In the genomic region with DNA sequence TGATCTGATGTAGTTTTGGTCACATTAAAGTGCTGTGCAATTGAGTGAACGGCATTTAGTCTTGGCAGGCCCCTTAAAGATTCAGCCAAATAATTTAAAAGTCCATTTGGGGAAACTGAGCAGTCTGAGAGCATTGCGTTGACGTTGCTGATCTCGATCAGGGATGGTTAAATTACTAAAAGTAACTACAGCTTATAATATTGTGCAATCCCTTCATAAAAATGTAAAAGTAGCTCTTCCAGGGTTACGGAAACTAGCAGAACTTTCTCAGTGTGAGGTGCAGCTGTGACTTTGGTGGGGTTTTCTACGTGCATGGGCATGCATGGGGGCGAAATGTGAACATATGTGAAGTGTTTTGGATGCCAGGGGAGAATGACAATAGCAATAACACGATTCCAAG, we compare ENCODE assay signal across 36 cellular contexts.
"Had no signal": no experiment of that assay in that cellular context is flagged by ENCODE, and none has a peak within 500 bp of the region (broad histone marks: within the 10 kb centered on the region; RNA-seq: fewer than 3 reads in every experiment).

No MANE protein-coding gene starts in this region.

- DNase-seq: activated CD4-positive, alpha-beta memory T cell treated with anti-CD3 and anti-CD28 coated beads, Interleukin-2, amount 10 ng/mL, durations not matched to agents 7 days and 5 days; activated CD4-positive, alpha-beta T cell treated with anti-CD3 and anti-CD28 coated beads for 1 hour; activated CD4-positive, alpha-beta T cell treated with anti-CD3 and anti-CD28 coated beads for 36 hours; activated CD4-positive, alpha-beta T cell treated with anti-CD3 and anti-CD28 coated beads for 48 hours; activated CD4-positive, alpha-beta T cell treated with anti-CD3 and anti-CD28 coated beads, Interleukin-2, amount 10 ng/mL, durations not matched to agents 7 days and 5 days; activated CD4-positive, alpha-beta T cell treated with anti-CD3 and anti-CD28 coated beads, Interleukin-2, amount 50 U/mL, for 48 hours; activated CD4-positive, CD25-positive, alpha-beta regulatory T cell; activated CD8-positive, alpha-beta memory T cell treated with anti-CD3 and anti-CD28 coated beads, Interleukin-2, amount 50 U/mL, for 4 hours; activated effector memory CD4-positive, alpha-beta T cell treated with anti-CD3 and anti-CD28 coated beads, Interleukin-2, amount 50 U/mL, for 16 hours; activated gamma-delta T cell treated with Interleukin-2 at 50 U/mL for 16 hours; activated naive CD4-positive, alpha-beta T cell; activated naive CD4-positive, alpha-beta T cell treated with anti-CD3 and anti-CD28 coated beads for 36 hours; activated naive CD4-positive, alpha-beta T cell treated with anti-CD3 and anti-CD28 coated beads, Interleukin-2, amount 50 U/mL, for 16 hours; activated naive CD8-positive, alpha-beta T cell treated with anti-CD3 and anti-CD28 coated beads for 36 hours; activated T-cell treated with anti-CD3 and anti-CD28 coated beads for 4 hours; activated T-cell treated with anti-CD3 and anti-CD28 coated beads, Interleukin-2, amount 50 U/mL, for 1 hour; activated T-cell treated with anti-CD3 and anti-CD28 coated beads, Interleukin-2, amount 50 U/mL, for 4 hours; activated T-cell treated with anti-CD3 and anti-CD28 coated beads, Interleukin-2, amount 50 U/mL, for 72 hours; adrenal gland; amniotic stem cell; aorta; brain microvascular endothelial cell; central memory CD4-positive, alpha-beta T cell; T-helper 1 cell; T-helper 2 cell; T-helper 9 cell; WERI-Rb-1 had no signal

- H3K27me3 ChIP-seq: adrenal gland, body of pancreas, brain microvascular endothelial cell, breast epithelium had no signal

- H3K4me3 ChIP-seq: adrenal gland, body of pancreas, breast epithelium had no signal

- H3K4me1 Mint-ChIP-seq: activated CD4-positive, alpha-beta memory T cell treated with anti-CD3 and anti-CD28 coated beads, Interleukin-2, amount 10 ng/mL, durations not matched to agents 7 days and 5 days; activated CD4-positive, alpha-beta T cell treated with anti-CD3 and anti-CD28 coated beads for 36 hours; activated CD4-positive, alpha-beta T cell treated with anti-CD3 and anti-CD28 coated beads, Interleukin-2, amount 10 ng/mL, durations not matched to agents 7 days and 5 days; activated naive CD8-positive, alpha-beta T cell treated with anti-CD3 and anti-CD28 coated beads for 36 hours; activated T-helper 17 cell treated with anti-CD3 and anti-CD28 coated beads, Interleukin-2, amount 50 U/mL, for 72 hours; WTC11 had no signal

- H3K4me1 ChIP-seq: adrenal gland, body of pancreas, breast epithelium had no signal

- ATAC-seq: activated CD4-positive, alpha-beta T cell treated with anti-CD3 and anti-CD28 coated beads for 36 hours; activated CD4-positive, CD25-positive, alpha-beta regulatory T cell treated with anti-CD3 and anti-CD28 coated beads, Interleukin-2, amount 50 U/mL, for 24 hours; activated naive CD4-positive, alpha-beta T cell treated with anti-CD3 and anti-CD28 coated beads, Interleukin-2, amount 50 U/mL, for 72 hours; activated T-cell treated with anti-CD3 and anti-CD28 coated beads, Interleukin-2, amount 50 U/mL, for 4 hours; activated T-cell treated with anti-CD3 and anti-CD28 coated beads, Interleukin-2, amount 50 U/mL, for 72 hours; activated T-helper 17 cell treated with anti-CD3 and anti-CD28 coated beads, Interleukin-2, amount 50 U/mL, for 72 hours; WTC11 had no signal

- H3K36me3 ChIP-seq: adrenal gland, brain microvascular endothelial cell, breast epithelium, WERI-Rb-1 had no signal

- H3K9me3 ChIP-seq: adrenal gland, body of pancreas, breast epithelium had no signal

- H3K27ac ChIP-seq: adrenal gland, body of pancreas, brain microvascular endothelial cell, breast epithelium, WERI-Rb-1 had no signal

- H3K9me3 Mint-ChIP-seq: activated CD4-positive, alpha-beta memory T cell treated with anti-CD3 and anti-CD28 coated beads, Interleukin-2, amount 10 ng/mL, durations not matched to agents 7 days and 5 days; activated CD4-positive, alpha-beta T cell treated with anti-CD3 and anti-CD28 coated beads, Interleukin-2, amount 10 ng/mL, durations not matched to agents 7 days and 5 days; activated naive CD4-positive, alpha-beta T cell treated with anti-CD3 and anti-CD28 coated beads for 36 hours; activated naive CD4-positive, alpha-beta T cell treated with anti-CD3 and anti-CD28 coated beads, Interleukin-2, amount 50 U/mL, for 72 hours; activated naive CD8-positive, alpha-beta T cell treated with anti-CD3 and anti-CD28 coated beads for 36 hours; activated T-cell treated with anti-CD3 and anti-CD28 coated beads, Interleukin-2, amount 50 U/mL, for 4 hours; activated T-cell treated with anti-CD3 and anti-CD28 coated beads, Interleukin-2, amount 50 U/mL, for 72 hours; activated T-helper 1 cell treated with anti-CD3 and anti-CD28 coated beads, Interleukin-12 subunit alpha, Interleukin-12 subunit beta, Interleukin-2, Interleukin-4 antibody, amounts not matched to agents 30 ng/mL and 10 ng/mL and 1 ng/mL, durations not matched to agents 14 hours and 24 hours and 36 hours; activated T-helper 17 cell treated with anti-CD3 and anti-CD28 coated beads, Interleukin-2, amount 50 U/mL, for 72 hours; T-helper 1 cell treated with Interleukin-12 subunit alpha and Interleukin-12 subunit beta and Interleukin-4 antibody, amounts not matched to agents 30 μg/mL and 1 μg/mL, for 36 hours; T-helper 2 cell treated with Interferon-gamma antibody and Interleukin-4, amounts not matched to agents 5 μg/mL and 100 μg/mL, for 36 hours had no signal

- H3K36me3 Mint-ChIP-seq: activated naive CD4-positive, alpha-beta T cell treated with anti-CD3 and anti-CD28 coated beads, Interleukin-2, amount 50 U/mL, for 72 hours; activated naive CD8-positive, alpha-beta T cell treated with anti-CD3 and anti-CD28 coated beads for 36 hours had no signal

- H3K4me3 Mint-ChIP-seq: activated CD4-positive, alpha-beta memory T cell treated with anti-CD3 and anti-CD28 coated beads, Interleukin-2, amount 10 ng/mL, durations not matched to agents 7 days and 5 days; activated CD4-positive, alpha-beta T cell treated with anti-CD3 and anti-CD28 coated beads for 36 hours; activated CD4-positive, alpha-beta T cell treated with anti-CD3 and anti-CD28 coated beads, Interleukin-2, amount 10 ng/mL, durations not matched to agents 7 days and 5 days; activated naive CD4-positive, alpha-beta T cell treated with anti-CD3 and anti-CD28 coated beads for 36 hours; activated naive CD8-positive, alpha-beta T cell treated with anti-CD3 and anti-CD28 coated beads for 36 hours; activated T-cell treated with anti-CD3 and anti-CD28 coated beads, Interleukin-2, amount 50 U/mL, for 4 hours; activated T-cell treated with anti-CD3 and anti-CD28 coated beads, Interleukin-2, amount 50 U/mL, for 72 hours; activated T-helper 1 cell treated with anti-CD3 and anti-CD28 coated beads, Interleukin-12 subunit alpha, Interleukin-12 subunit beta, Interleukin-2, Interleukin-4 antibody, amounts not matched to agents 30 ng/mL and 10 ng/mL and 1 ng/mL, durations not matched to agents 14 hours and 24 hours and 36 hours; activated T-helper 17 cell treated with anti-CD3 and anti-CD28 coated beads, Interleukin-2, amount 50 U/mL, for 72 hours; T-helper 1 cell treated with Interleukin-12 subunit alpha and Interleukin-12 subunit beta and Interleukin-4 antibody, amounts not matched to agents 30 μg/mL and 1 μg/mL, for 36 hours; T-helper 2 cell treated with Interferon-gamma antibody and Interleukin-4, amounts not matched to agents 5 μg/mL and 100 μg/mL, for 36 hours; WTC11 had no signal

- H3K27ac Mint-ChIP-seq: activated CD4-positive, alpha-beta memory T cell treated with anti-CD3 and anti-CD28 coated beads, Interleukin-2, amount 10 ng/mL, durations not matched to agents 7 days and 5 days; activated CD4-positive, alpha-beta T cell treated with anti-CD3 and anti-CD28 coated beads for 36 hours; activated CD4-positive, alpha-beta T cell treated with anti-CD3 and anti-CD28 coated beads, Interleukin-2, amount 10 ng/mL, durations not matched to agents 7 days and 5 days; activated naive CD4-positive, alpha-beta T cell treated with anti-CD3 and anti-CD28 coated beads for 36 hours; activated naive CD4-positive, alpha-beta T cell treated with anti-CD3 and anti-CD28 coated beads, Interleukin-2, amount 50 U/mL, for 72 hours; activated naive CD8-positive, alpha-beta T cell treated with anti-CD3 and anti-CD28 coated beads for 36 hours; activated T-cell treated with anti-CD3 and anti-CD28 coated beads, Interleukin-2, amount 50 U/mL, for 72 hours; activated T-helper 1 cell treated with anti-CD3 and anti-CD28 coated beads, Interleukin-12 subunit alpha, Interleukin-12 subunit beta, Interleukin-2, Interleukin-4 antibody, amounts not matched to agents 30 ng/mL and 10 ng/mL and 1 ng/mL, durations not matched to agents 14 hours and 24 hours and 36 hours; activated T-helper 17 cell treated with anti-CD3 and anti-CD28 coated beads, Interleukin-2, amount 50 U/mL, for 72 hours; T-helper 1 cell treated with Interleukin-12 subunit alpha and Interleukin-12 subunit beta and Interleukin-4 antibody, amounts not matched to agents 30 μg/mL and 1 μg/mL, for 36 hours; T-helper 2 cell treated with Interferon-gamma antibody and Interleukin-4, amounts not matched to agents 5 μg/mL and 100 μg/mL, for 36 hours; WTC11 had no signal
